Comparison of ENCODE assay signal across 1 cellular context in the genomic region with DNA sequence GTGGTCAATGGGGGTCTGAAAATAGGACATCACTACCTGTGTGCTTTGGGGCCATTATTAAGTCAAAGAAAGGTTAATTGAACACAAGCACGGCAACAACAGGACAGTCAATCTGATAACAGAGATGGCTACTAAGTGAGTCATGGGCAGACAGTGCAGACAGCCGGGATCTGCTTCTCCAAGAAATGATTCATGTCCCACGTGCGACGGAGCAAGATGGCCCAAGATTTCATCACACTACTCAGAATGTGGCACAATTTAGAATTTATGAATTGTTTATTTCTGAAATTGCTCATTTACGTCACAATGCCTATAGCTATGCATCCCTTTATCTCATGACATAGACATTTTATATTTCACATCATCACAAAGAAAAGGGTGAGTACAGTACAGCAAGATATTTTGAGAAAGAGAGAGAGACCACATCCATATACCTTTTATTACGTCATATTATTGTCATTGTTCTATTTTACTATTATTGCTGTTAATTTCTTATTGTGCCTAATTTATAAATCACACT.
A peak's percentile ranks its signal among the peaks of the same experiment; 100 is the strongest.
TF ChIP-seq lines count a peak whose summit lies in the region.

No MANE protein-coding gene starts in this region.

TF ChIP-seq in K562, 482 proteins besides CTCF, POLR2A, EP300 and RAD21 (continued from another document and continues in another):
- TF ChIP-seq EGR1 (conservative IDR thresholded peaks at IDR 0.05) (no peak), NFIC (IDR thresholded peaks at IDR 0.05) (no peak), CHD4 (IDR thresholded peaks at IDR 0.05; ENCODE audit: insufficient read depth, insufficient replicate concordance, low read depth, low read length, poor library complexity, severe bottlenecking) (no peak), CBX8 (IDR thresholded peaks at IDR 0.05; ENCODE audit: borderline replicate concordance, extremely low read depth, low read depth, low read length, poor library complexity, severe bottlenecking) (no peak), TFE3 (CRISPR knock-in tag; IDR thresholded peaks at IDR 0.05) (no peak), ASH1L (IDR thresholded peaks at IDR 0.05; ENCODE audit: borderline replicate concordance, low read depth, partially characterized antibody) (no peak), CTCFL (IDR thresholded peaks at IDR 0.05; ENCODE audit: borderline replicate concordance, insufficient read depth, low read depth, low read length, poor library complexity, severe bottlenecking) (no peak), ZNF445 (CRISPR knock-in tag; IDR thresholded peaks at IDR 0.05; ENCODE audit: low read depth) (no peak), DMBX1 (CRISPR knock-in tag; IDR thresholded peaks at IDR 0.05; ENCODE audit: borderline replicate concordance) (peak; percentile 31; the same call in 1 of the 2 replicates), KLF13 (tag; IDR thresholded peaks at IDR 0.05; ENCODE audit: borderline replicate concordance, low read depth) (no peak), SRSF9 (IDR thresholded peaks at IDR 0.05; ENCODE audit: borderline replicate concordance, low read depth, low read length) (no peak), LCOR (CRISPR knock-in tag; IDR thresholded peaks at IDR 0.05) (no peak), ZNF174 (CRISPR knock-in tag; IDR thresholded peaks at IDR 0.05) (no peak), SAFB (IDR thresholded peaks at IDR 0.05; ENCODE audit: borderline replicate concordance, low read depth, low read length) (no peak), MYC (IDR thresholded peaks at IDR 0.05; ENCODE audit: low read depth, low read length) (peak; percentile 99), MYC (CRISPR knock-in tag; IDR thresholded peaks at IDR 0.05; ENCODE audit: borderline replicate concordance, low read depth) (peak; percentile 61; the same call in 1 of the 2 replicates), ZNF253 (CRISPR knock-in tag; conservative IDR thresholded peaks at IDR 0.05) (no peak), MCM3 (IDR thresholded peaks at IDR 0.05) (no peak), HOXB6 (CRISPR knock-in tag; IDR thresholded peaks at IDR 0.05; ENCODE audit: borderline replicate concordance) (no peak), XRCC4 (IDR thresholded peaks at IDR 0.05; ENCODE audit: extremely low read depth, insufficient read depth, insufficient read length) (no peak), THAP7 (CRISPR knock-in tag; IDR thresholded peaks at IDR 0.05) (no peak), NR2C2 (CRISPR knock-in tag; IDR thresholded peaks at IDR 0.05) (no peak), NR2C2 (tag; IDR thresholded peaks at IDR 0.05) (peak; percentile 21; the same call in 1 of the 2 replicates), FIP1L1 (IDR thresholded peaks at IDR 0.05; ENCODE audit: low read depth, low read length, poor library complexity, severe bottlenecking) (no peak), ZNF695 (CRISPR knock-in tag; IDR thresholded peaks at IDR 0.05) (no peak), TRIM25 (IDR thresholded peaks at IDR 0.05; ENCODE audit: borderline replicate concordance) (no peak), CREB1 (IDR thresholded peaks at IDR 0.05) (no peak; the same call in 1 of the 2 replicates), CREB1 (CRISPR knock-in tag; IDR thresholded peaks at IDR 0.05) (peak; percentile 55; the same call in 1 of the 2 replicates), EWSR1 (IDR thresholded peaks at IDR 0.05; ENCODE audit: borderline replicate concordance, low read depth, partially characterized antibody) (no peak), ZNF551 (CRISPR knock-in tag; IDR thresholded peaks at IDR 0.05) (no peak), E2F8 (IDR thresholded peaks at IDR 0.05; ENCODE audit: low read depth, partially characterized antibody) (no peak), ELK3 (CRISPR knock-in tag; IDR thresholded peaks at IDR 0.05) (no peak), ELF4 (CRISPR knock-in tag; IDR thresholded peaks at IDR 0.05) (no peak), SP1 (CRISPR knock-in tag; IDR thresholded peaks at IDR 0.05) (no peak), SUPT5H (IDR thresholded peaks at IDR 0.05) (no peak), TFAM (CRISPR knock-in tag; conservative IDR thresholded peaks at IDR 0.05) (no peak)
- TF ChIP-seq, protein P1, sequence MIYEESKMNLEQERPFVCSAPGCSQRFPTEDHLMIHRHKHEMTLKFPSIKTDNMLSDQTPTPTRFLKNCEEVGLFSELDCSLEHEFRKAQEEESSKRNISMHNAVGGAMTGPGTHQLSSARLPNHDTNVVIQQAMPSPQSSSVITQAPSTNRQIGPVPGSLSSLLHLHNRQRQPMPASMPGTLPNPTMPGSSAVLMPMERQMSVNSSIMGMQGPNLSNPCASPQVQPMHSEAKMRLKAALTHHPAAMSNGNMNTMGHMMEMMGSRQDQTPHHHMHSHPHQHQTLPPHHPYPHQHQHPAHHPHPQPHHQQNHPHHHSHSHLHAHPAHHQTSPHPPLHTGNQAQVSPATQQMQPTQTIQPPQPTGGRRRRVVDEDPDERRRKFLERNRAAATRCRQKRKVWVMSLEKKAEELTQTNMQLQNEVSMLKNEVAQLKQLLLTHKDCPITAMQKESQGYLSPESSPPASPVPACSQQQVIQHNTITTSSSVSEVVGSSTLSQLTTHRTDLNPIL (CRISPR knock-in tag; IDR thresholded peaks at IDR 0.05) = no peak
- TF ChIP-seq, protein P2, sequence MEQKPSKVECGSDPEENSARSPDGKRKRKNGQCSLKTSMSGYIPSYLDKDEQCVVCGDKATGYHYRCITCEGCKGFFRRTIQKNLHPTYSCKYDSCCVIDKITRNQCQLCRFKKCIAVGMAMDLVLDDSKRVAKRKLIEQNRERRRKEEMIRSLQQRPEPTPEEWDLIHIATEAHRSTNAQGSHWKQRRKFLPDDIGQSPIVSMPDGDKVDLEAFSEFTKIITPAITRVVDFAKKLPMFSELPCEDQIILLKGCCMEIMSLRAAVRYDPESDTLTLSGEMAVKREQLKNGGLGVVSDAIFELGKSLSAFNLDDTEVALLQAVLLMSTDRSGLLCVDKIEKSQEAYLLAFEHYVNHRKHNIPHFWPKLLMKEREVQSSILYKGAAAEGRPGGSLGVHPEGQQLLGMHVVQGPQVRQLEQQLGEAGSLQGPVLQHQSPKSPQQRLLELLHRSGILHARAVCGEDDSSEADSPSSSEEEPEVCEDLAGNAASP (IDR thresholded peaks at IDR 0.05) = no peak
- TF ChIP-seq, protein P3, sequence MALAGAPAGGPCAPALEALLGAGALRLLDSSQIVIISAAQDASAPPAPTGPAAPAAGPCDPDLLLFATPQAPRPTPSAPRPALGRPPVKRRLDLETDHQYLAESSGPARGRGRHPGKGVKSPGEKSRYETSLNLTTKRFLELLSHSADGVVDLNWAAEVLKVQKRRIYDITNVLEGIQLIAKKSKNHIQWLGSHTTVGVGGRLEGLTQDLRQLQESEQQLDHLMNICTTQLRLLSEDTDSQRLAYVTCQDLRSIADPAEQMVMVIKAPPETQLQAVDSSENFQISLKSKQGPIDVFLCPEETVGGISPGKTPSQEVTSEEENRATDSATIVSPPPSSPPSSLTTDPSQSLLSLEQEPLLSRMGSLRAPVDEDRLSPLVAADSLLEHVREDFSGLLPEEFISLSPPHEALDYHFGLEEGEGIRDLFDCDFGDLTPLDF (CRISPR knock-in tag; IDR thresholded peaks at IDR 0.05) = 0 out of 2 replicates have a peak, but pooled peaks have one; percentile 15
- TF ChIP-seq, protein P4, sequence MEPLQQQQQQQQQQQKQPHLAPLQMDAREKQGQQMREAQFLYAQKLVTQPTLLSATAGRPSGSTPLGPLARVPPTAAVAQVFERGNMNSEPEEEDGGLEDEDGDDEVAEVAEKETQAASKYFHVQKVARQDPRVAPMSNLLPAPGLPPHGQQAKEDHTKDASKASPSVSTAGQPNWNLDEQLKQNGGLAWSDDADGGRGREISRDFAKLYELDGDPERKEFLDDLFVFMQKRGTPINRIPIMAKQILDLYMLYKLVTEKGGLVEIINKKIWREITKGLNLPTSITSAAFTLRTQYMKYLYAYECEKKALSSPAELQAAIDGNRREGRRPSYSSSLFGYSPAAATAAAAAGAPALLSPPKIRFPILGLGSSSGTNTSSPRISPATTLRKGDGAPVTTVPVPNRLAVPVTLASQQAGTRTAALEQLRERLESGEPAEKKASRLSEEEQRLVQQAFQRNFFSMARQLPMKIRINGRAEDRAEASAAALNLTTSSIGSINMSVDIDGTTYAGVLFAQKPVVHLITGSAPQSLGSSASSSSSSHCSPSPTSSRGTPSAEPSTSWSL (CRISPR knock-in tag; IDR thresholded peaks at IDR 0.05; ENCODE audit: borderline replicate concordance) = no peak
- TF ChIP-seq, protein P5, sequence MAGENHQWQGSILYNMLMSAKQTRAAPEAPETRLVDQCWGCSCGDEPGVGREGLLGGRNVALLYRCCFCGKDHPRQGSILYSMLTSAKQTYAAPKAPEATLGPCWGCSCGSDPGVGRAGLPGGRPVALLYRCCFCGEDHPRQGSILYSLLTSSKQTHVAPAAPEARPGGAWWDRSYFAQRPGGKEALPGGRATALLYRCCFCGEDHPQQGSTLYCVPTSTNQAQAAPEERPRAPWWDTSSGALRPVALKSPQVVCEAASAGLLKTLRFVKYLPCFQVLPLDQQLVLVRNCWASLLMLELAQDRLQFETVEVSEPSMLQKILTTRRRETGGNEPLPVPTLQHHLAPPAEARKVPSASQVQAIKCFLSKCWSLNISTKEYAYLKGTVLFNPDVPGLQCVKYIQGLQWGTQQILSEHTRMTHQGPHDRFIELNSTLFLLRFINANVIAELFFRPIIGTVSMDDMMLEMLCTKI (IDR thresholded peaks at IDR 0.05; ENCODE audit: partially characterized antibody) = no peak
